Comparison of ENCODE assay signal across 30 cellular contexts in genomic region chr2:180133736-180134135, GRCh38.
"Had no signal": no experiment of that assay in that cellular context is flagged by ENCODE, and none has a peak within 500 bp of the region (broad histone marks: within the 10 kb centered on the region; RNA-seq: fewer than 3 reads in every experiment).

No MANE protein-coding gene starts in this region.

- DNase-seq: activated CD4-positive, alpha-beta memory T cell treated with anti-CD3 and anti-CD28 coated beads, Interleukin-2, amount 10 ng/mL, durations not matched to agents 7 days and 5 days; activated CD4-positive, alpha-beta T cell treated with anti-CD3 and anti-CD28 coated beads for 36 hours; activated CD4-positive, alpha-beta T cell treated with anti-CD3 and anti-CD28 coated beads, Interleukin-2, amount 50 U/mL, for 1 hour; activated naive CD4-positive, alpha-beta T cell; activated naive CD8-positive, alpha-beta T cell treated with anti-CD3 and anti-CD28 coated beads, Interleukin-2, amount 50 U/mL, for 24 hours; activated T-cell treated with anti-CD3 and anti-CD28 coated beads for 4 hours; activated T-cell treated with anti-CD3 and anti-CD28 coated beads, Interleukin-2, amount 50 U/mL, for 72 hours; amniotic stem cell; body of pancreas; Karpas-422; MM.1S; NCI-H1105; NCI-H1436; NCI-H187; NCI-H2227 treated with DMSO at 0.1 percent for 48 hours; NCI-H526 treated with DMSO at 0.1 percent for 48 hours; NK-92 treated with Interleukin-12 subunit alpha and Interleukin-12 subunit beta, amount 100 ng/mL, for 24 hours; OCI-M1; Peyer's patch; Right ventricle myocardium superior; SJCRH30; SK-N-SH; T-helper 1 cell; WERI-Rb-1 had no signal

- H3K4me1 ChIP-seq: ascending aorta, body of pancreas, Peyer's patch, SJCRH30 had no signal

- H3K27ac ChIP-seq: ascending aorta, body of pancreas, cardiac muscle cell, Peyer's patch, RWPE1, SJCRH30, WERI-Rb-1 had no signal

- H3K27me3 ChIP-seq: ascending aorta, body of pancreas, cardiac muscle cell, Peyer's patch, SJCRH30 had no signal

- H3K4me2 ChIP-seq: SK-N-SH had no signal

- H3K9me3 Mint-ChIP-seq: activated CD4-positive, alpha-beta memory T cell treated with anti-CD3 and anti-CD28 coated beads, Interleukin-2, amount 10 ng/mL, durations not matched to agents 7 days and 5 days; activated naive CD4-positive, alpha-beta T cell treated with anti-CD3 and anti-CD28 coated beads, Interleukin-2, amount 50 U/mL, for 72 hours; activated T-cell treated with anti-CD3 and anti-CD28 coated beads, Interleukin-2, amount 50 U/mL, for 72 hours; activated T-helper 2 cell treated with anti-CD3 and anti-CD28 coated beads, Interferon-gamma antibody, Interleukin-2, Interleukin-4, amounts not matched to agents 10 μg/mL and 5 μg/mL and 100 μg/mL, durations not matched to agents 14 hours and 24 hours and 36 hours had no signal

- H3K9ac ChIP-seq: SK-N-SH had no signal

- H3K9me3 ChIP-seq: ascending aorta, body of pancreas, Peyer's patch, SJCRH30, SK-N-SH had no signal

- H3K4me3 Mint-ChIP-seq: activated CD4-positive, alpha-beta memory T cell treated with anti-CD3 and anti-CD28 coated beads, Interleukin-2, amount 10 ng/mL, durations not matched to agents 7 days and 5 days; activated CD4-positive, alpha-beta T cell treated with anti-CD3 and anti-CD28 coated beads for 36 hours; activated naive CD8-positive, alpha-beta T cell treated with anti-CD3 and anti-CD28 coated beads, Interleukin-2, amount 50 U/mL, for 24 hours; activated T-cell treated with anti-CD3 and anti-CD28 coated beads, Interleukin-2, amount 50 U/mL, for 72 hours had no signal

- H3K4me3 ChIP-seq: ascending aorta, body of pancreas, cardiac muscle cell, K562, Peyer's patch, SJCRH30 had no signal

- H3K4me1 Mint-ChIP-seq: activated CD4-positive, alpha-beta memory T cell treated with anti-CD3 and anti-CD28 coated beads, Interleukin-2, amount 10 ng/mL, durations not matched to agents 7 days and 5 days; activated CD4-positive, alpha-beta T cell treated with anti-CD3 and anti-CD28 coated beads for 36 hours; activated naive CD8-positive, alpha-beta T cell treated with anti-CD3 and anti-CD28 coated beads, Interleukin-2, amount 50 U/mL, for 24 hours had no signal

- H3K27ac Mint-ChIP-seq: activated CD4-positive, alpha-beta memory T cell treated with anti-CD3 and anti-CD28 coated beads, Interleukin-2, amount 10 ng/mL, durations not matched to agents 7 days and 5 days; activated CD4-positive, alpha-beta T cell treated with anti-CD3 and anti-CD28 coated beads for 36 hours; activated naive CD4-positive, alpha-beta T cell treated with anti-CD3 and anti-CD28 coated beads, Interleukin-2, amount 50 U/mL, for 72 hours; activated naive CD8-positive, alpha-beta T cell treated with anti-CD3 and anti-CD28 coated beads, Interleukin-2, amount 50 U/mL, for 24 hours; activated T-cell treated with anti-CD3 and anti-CD28 coated beads, Interleukin-2, amount 50 U/mL, for 72 hours; activated T-helper 2 cell treated with anti-CD3 and anti-CD28 coated beads, Interferon-gamma antibody, Interleukin-2, Interleukin-4, amounts not matched to agents 10 μg/mL and 5 μg/mL and 100 μg/mL, durations not matched to agents 14 hours and 24 hours and 36 hours had no signal

- H3K36me3 Mint-ChIP-seq: activated naive CD4-positive, alpha-beta T cell treated with anti-CD3 and anti-CD28 coated beads, Interleukin-2, amount 50 U/mL, for 72 hours had no signal

- H3K36me3 ChIP-seq: ascending aorta, cardiac muscle cell, Peyer's patch, SJCRH30, WERI-Rb-1 had no signal
